7 cellular contexts compared by ENCODE assay signal in the genomic region with DNA sequence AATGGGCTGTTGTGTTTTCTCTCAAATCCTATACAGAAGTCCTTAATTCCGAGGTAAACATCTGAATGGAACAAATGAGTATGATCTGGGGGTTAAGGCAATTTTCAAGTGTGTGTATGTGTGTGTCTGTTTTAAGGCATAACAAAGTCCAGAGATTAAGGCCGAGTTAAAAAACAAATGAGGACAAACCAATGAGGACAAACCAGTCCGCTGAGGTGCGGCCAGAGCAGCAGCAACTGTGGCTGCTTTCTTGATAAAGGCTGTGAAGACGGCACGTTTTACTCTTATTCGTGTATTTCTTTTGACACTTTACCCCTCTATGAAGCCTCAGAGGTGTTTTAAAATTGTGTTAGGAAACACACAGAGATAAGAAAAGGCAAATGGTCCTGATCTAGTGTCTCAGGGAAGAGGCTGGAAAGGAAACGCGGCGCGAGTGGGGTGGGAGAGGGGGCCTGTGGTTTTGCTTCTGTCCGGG. TPM values are rescaled to one million over a fixed set of nuclear protein-coding genes. Genes with fewer than 3 reads are reported as not detected.
DNase-seq lines count a peak whose midpoint lies in the region; ATAC-seq lines count a peak whose summit lies in the region.

No MANE protein-coding gene starts in this region.

- H3K4me3 Mint-ChIP-seq in activated naive CD8-positive, alpha-beta T cell treated with anti-CD3 and anti-CD28 coated beads, Interleukin-2, amount 50 U/mL, for 24 hours = peak overlapping the region; percentile 36

- no peak overlapping the region for H3K27ac Mint-ChIP-seq in activated naive CD8-positive, alpha-beta T cell treated with anti-CD3 and anti-CD28 coated beads, Interleukin-2, amount 50 U/mL, for 24 hours

- peak overlapping the region; percentile 99 for H3K9ac ChIP-seq in iPS-18a (ENCODE audit: low read length)
- H3K9ac ChIP-seq in stomach smooth muscle (ENCODE audit: low read length in 2 of 2) = peak overlapping the region; percentile 76 to 83

- H3K4me3 ChIP-seq in iPS-18a (ENCODE audit: low read length) = peak overlapping the region; percentile 89
- peak overlapping the region; percentile 91 to 98 for H3K4me3 ChIP-seq in stomach smooth muscle (ENCODE audit: low read length in 2 of 2)

- no peaks in the 10 kb centered on the region for H3K9me3 ChIP-seq in iPS-18a (ENCODE audit: control insufficient read depth, low read depth, low read length)
- no peaks in the 10 kb centered on the region for H3K9me3 ChIP-seq in stomach smooth muscle (ENCODE audit: control insufficient read depth in 2 of 2, low read length in 2 of 2)

- H3K27me3 Mint-ChIP-seq in activated naive CD8-positive, alpha-beta T cell treated with anti-CD3 and anti-CD28 coated beads, Interleukin-2, amount 50 U/mL, for 24 hours = peaks cover 35% of the 10 kb centered on the region

- no peaks in the 10 kb centered on the region for H3K36me3 ChIP-seq in iPS-18a (ENCODE audit: control insufficient read depth, low read depth, low read length)
- H3K36me3 ChIP-seq in stomach smooth muscle (ENCODE audit: control insufficient read depth in 2 of 2, insufficient read depth in 2 of 2, low read length in 2 of 2) = no peaks in the 10 kb centered on the region

- H3K27ac ChIP-seq in iPS-18a (ENCODE audit: low read length) = peak overlapping the region; percentile 97
- H3K27ac ChIP-seq in stomach smooth muscle (ENCODE audit: low read length) = peak overlapping the region; percentile 88

- peak; percentile 30 for DNase-seq in HT-29 (ENCODE audit: low spot score)
- DNase-seq in activated naive CD8-positive, alpha-beta T cell treated with anti-CD3 and anti-CD28 coated beads, Interleukin-2, amount 50 U/mL, for 24 hours = no peak

- ATAC-seq in activated naive CD8-positive, alpha-beta T cell treated with anti-CD3 and anti-CD28 coated beads, Interleukin-2, amount 50 U/mL, for 24 hours = no peak
- ATAC-seq in GM21528 (IDR thresholded peaks at IDR 0.05; ENCODE audit: low FRiP score, unreplicated experiment) = no peak
- no peak for ATAC-seq in HG03442 (IDR thresholded peaks at IDR 0.05; ENCODE audit: unreplicated experiment)
- ATAC-seq in GM21786 (IDR thresholded peaks at IDR 0.05; ENCODE audit: unreplicated experiment) = no peak

- H3K4me1 ChIP-seq in iPS-18a (ENCODE audit: control insufficient read depth, low read depth, low read length) (peaks cover 11% of the 10 kb centered on the region), stomach smooth muscle (ENCODE audit: control insufficient read depth, insufficient read depth, low read length) (peaks cover 4% of the 10 kb centered on the region)

- H3K27me3 ChIP-seq in iPS-18a (ENCODE audit: control insufficient read depth, insufficient read depth, low read length) = no peaks in the 10 kb centered on the region
- H3K27me3 ChIP-seq in stomach smooth muscle (ENCODE audit: control insufficient read depth in 1 of 2, insufficient read depth in 2 of 2, low read length in 2 of 2) = no peaks in the 10 kb centered on the region

- H3K4me1 Mint-ChIP-seq in activated naive CD8-positive, alpha-beta T cell treated with anti-CD3 and anti-CD28 coated beads, Interleukin-2, amount 50 U/mL, for 24 hours = peaks cover 6% of the 10 kb centered on the region

- no peaks in the 10 kb centered on the region for H3K36me3 Mint-ChIP-seq in activated naive CD8-positive, alpha-beta T cell treated with anti-CD3 and anti-CD28 coated beads, Interleukin-2, amount 50 U/mL, for 24 hours (ENCODE audit: low read depth)

- peaks cover 5% of the 10 kb centered on the region for H3K9me3 Mint-ChIP-seq in activated naive CD8-positive, alpha-beta T cell treated with anti-CD3 and anti-CD28 coated beads, Interleukin-2, amount 50 U/mL, for 24 hours

RNA-seq across cellular contexts. Expression of a gene that starts 0.5 kb away (rescaled TPM):
- total RNA-seq in HT-29 (2014; rRNA removed; shearing (Covaris generic)) = 7.8 and 9.2 TPM in 2 replicates
